29 cellular contexts compared by ENCODE assay signal in genomic region chr2:213265679-213266078, GRCh38.
"Had no signal": no experiment of that assay in that cellular context is flagged by ENCODE, and none has a peak within 500 bp of the region (broad histone marks: within the 10 kb centered on the region; RNA-seq: fewer than 3 reads in every experiment).

No MANE protein-coding gene starts in this region.

- ATAC-seq: esophagus mucosa; foreskin keratinocyte; gastroesophageal sphincter; heart left ventricle; left lobe of liver; natural killer cell treated with Interleukin-12 subunit alpha and Interleukin-12 subunit beta and Interleukin-15 and Interleukin-18, amount 100 ng/mL, for 72 hours; psoas muscle; right cardiac atrium; stimulated activated naive B cell treated with anti-CD40 and anti-IgM and Interleukin-4, amounts not matched to agents 10 μg/mL and 1 μg/mL and 100 μg/mL, for 72 hours had no signal

- H3K4me3 ChIP-seq: colonic mucosa, gastroesophageal sphincter, heart left ventricle, hepatocyte, lung, neural progenitor cell, ovary, psoas muscle, skin epidermis, spleen, thoracic aorta, tibial nerve, upper lobe of left lung had no signal

- H3K4me2 ChIP-seq: hepatocyte, neural progenitor cell had no signal

- H3K36me3 ChIP-seq: colonic mucosa, gastroesophageal sphincter, heart left ventricle, neural progenitor cell, ovary, spleen, thoracic aorta, tibial nerve, upper lobe of left lung had no signal

- H3K4me3 Mint-ChIP-seq: dendritic cell treated with granulocyte-macrophage colony-stimulating factor and Interleukin-4, amounts not matched to agents 40 ng/mL and 50 ng/mL, for 4 days; endodermal cell; memory B cell; naive B cell; natural killer cell treated with Interleukin-12 subunit alpha and Interleukin-12 subunit beta and Interleukin-15 and Interleukin-18, amount 100 ng/mL, for 72 hours; neural progenitor cell; stimulated activated naive B cell treated with anti-CD40 and anti-IgM and Interleukin-4, amounts not matched to agents 10 μg/mL and 1 μg/mL and 100 μg/mL, for 72 hours; stimulated activated naive CD8-positive, alpha-beta T cell treated with anti-CD3 and anti-CD28 coated beads, Interleukin-15, Interleukin-2, amounts not matched to agents 100 ng/mL and 50 ng/mL, for 24 hours had no signal

- H3K4me1 Mint-ChIP-seq: memory B cell; neural progenitor cell; stimulated activated naive B cell treated with anti-CD40 and anti-IgM and Interleukin-4, amounts not matched to agents 10 μg/mL and 1 μg/mL and 100 μg/mL, for 72 hours had no signal

- H3K27me3 ChIP-seq: colonic mucosa, foreskin keratinocyte, gastroesophageal sphincter, heart left ventricle, hepatocyte, neural progenitor cell, ovary, tibial nerve, upper lobe of left lung had no signal

- H3K27ac Mint-ChIP-seq: dendritic cell treated with granulocyte-macrophage colony-stimulating factor and Interleukin-4, amounts not matched to agents 40 ng/mL and 50 ng/mL, for 4 days; memory B cell; natural killer cell treated with Interleukin-12 subunit alpha and Interleukin-12 subunit beta and Interleukin-15 and Interleukin-18, amount 100 ng/mL, for 72 hours; neural progenitor cell; stimulated activated naive B cell treated with anti-CD40 and anti-IgM and Interleukin-4, amounts not matched to agents 10 μg/mL and 1 μg/mL and 100 μg/mL, for 72 hours; stimulated activated naive CD8-positive, alpha-beta T cell treated with anti-CD3 and anti-CD28 coated beads, Interleukin-15, Interleukin-2, amounts not matched to agents 100 ng/mL and 50 ng/mL, for 24 hours had no signal

- H3K27me3 Mint-ChIP-seq: dendritic cell treated with granulocyte-macrophage colony-stimulating factor and Interleukin-4, amounts not matched to agents 40 ng/mL and 50 ng/mL, for 4 days; naive B cell; stimulated activated naive CD8-positive, alpha-beta T cell treated with anti-CD3 and anti-CD28 coated beads, Interleukin-15, Interleukin-2, amounts not matched to agents 100 ng/mL and 50 ng/mL, for 24 hours had no signal

- H3K36me3 Mint-ChIP-seq: memory B cell; naive B cell; natural killer cell treated with Interleukin-12 subunit alpha and Interleukin-12 subunit beta and Interleukin-15 and Interleukin-18, amount 100 ng/mL, for 72 hours; neural progenitor cell; stimulated activated naive B cell treated with anti-CD40 and anti-IgM and Interleukin-4, amounts not matched to agents 10 μg/mL and 1 μg/mL and 100 μg/mL, for 72 hours had no signal

- H2AFZ ChIP-seq: hepatocyte had no signal

- H3K27ac ChIP-seq: colonic mucosa, epithelial cell of prostate, foreskin keratinocyte, gastroesophageal sphincter, heart left ventricle, hepatocyte, neural progenitor cell, psoas muscle, skin epidermis, spleen, thoracic aorta, tibial nerve, upper lobe of left lung had no signal

- H3K79me2 ChIP-seq: hepatocyte had no signal

- H3K9me3 ChIP-seq: colonic mucosa, gastroesophageal sphincter, heart left ventricle, ovary, psoas muscle, spleen, thoracic aorta, tibial nerve, upper lobe of left lung had no signal

- H3K4me1 ChIP-seq: colonic mucosa, foreskin keratinocyte, gastroesophageal sphincter, heart left ventricle, psoas muscle, spleen, tibial nerve, upper lobe of left lung had no signal

- DNase-seq: colonic mucosa; effector CD8-positive, alpha-beta T cell; foreskin keratinocyte; heart left ventricle; naive B cell; nucleus accumbens; ovary; psoas muscle; spleen; stimulated activated CD4-positive, alpha-beta T cell treated with anti-CD3 and anti-CD28 coated beads, Interleukin-15, amount 100 ng/mL, for 24 hours; stimulated activated CD4-positive, alpha-beta T cell treated with anti-CD3 and anti-CD28 coated beads, Interleukin-2, amount 100 ng/mL, for 48 hours; stimulated activated naive B cell treated with anti-CD40 and anti-IgM and Interleukin-4, amounts not matched to agents 10 μg/mL and 1 μg/mL and 100 μg/mL, for 72 hours had no signal

- H3K9me3 Mint-ChIP-seq: dendritic cell treated with granulocyte-macrophage colony-stimulating factor and Interleukin-4, amounts not matched to agents 40 ng/mL and 50 ng/mL, for 4 days; endodermal cell; memory B cell; naive B cell; natural killer cell treated with Interleukin-12 subunit alpha and Interleukin-12 subunit beta and Interleukin-15 and Interleukin-18, amount 100 ng/mL, for 72 hours; neural progenitor cell; stimulated activated naive B cell treated with anti-CD40 and anti-IgM and Interleukin-4, amounts not matched to agents 10 μg/mL and 1 μg/mL and 100 μg/mL, for 72 hours; stimulated activated naive CD8-positive, alpha-beta T cell treated with anti-CD3 and anti-CD28 coated beads, Interleukin-15, Interleukin-2, amounts not matched to agents 100 ng/mL and 50 ng/mL, for 24 hours had no signal
